In genomic region chr19:46371371-46371901, GRCh38 we compare ENCODE assay signal across 12 cellular contexts. TPM values are rescaled to one million over a fixed set of nuclear protein-coding genes. Genes with fewer than 3 reads are reported as not detected.
DNase-seq lines count a peak whose midpoint lies in the region; ATAC-seq and TF ChIP-seq lines count a peak whose summit lies in the region.
"Had no signal": no experiment of that assay in that cellular context is flagged by ENCODE, and none has a peak within 500 bp of the region (broad histone marks: within the 10 kb centered on the region; RNA-seq: fewer than 3 reads in every experiment).

No MANE protein-coding gene starts in this region.

- peaks cover 2 to 40% (median 7%) of the 10 kb centered on the region in 3 donors for H3K36me3 ChIP-seq in esophagus squamous epithelium
- no peaks in the 10 kb centered on the region for H3K36me3 ChIP-seq in smooth muscle cell (ENCODE audit: low read depth)

- H3F3A ChIP-seq in smooth muscle cell (ENCODE audit: low read depth): no peaks in the 10 kb centered on the region

- H3K27ac ChIP-seq in esophagus squamous epithelium (peak overlapping the region; percentile 3 to 93 (median 86)), smooth muscle cell (ENCODE audit: low read depth) (peak overlapping the region; percentile 93)
- H3K27ac ChIP-seq: transverse colon had no signal

- H4K20me1 ChIP-seq in smooth muscle cell (ENCODE audit: low read depth): peaks cover 40% of the 10 kb centered on the region

- H3K4me1 Mint-ChIP-seq in activated CD4-positive, alpha-beta memory T cell treated with anti-CD3 and anti-CD28 coated beads, Interleukin-2, amount 10 ng/mL, durations not matched to agents 7 days and 5 days: peaks cover 21% of the 10 kb centered on the region

- no peak overlapping the region for H2AFZ ChIP-seq in smooth muscle cell (ENCODE audit: low read depth)

- H3K4me1 ChIP-seq in esophagus squamous epithelium: peaks cover 38 to 74% (median 42%) of the 10 kb centered on the region in 3 donors
- H3K4me1 ChIP-seq in smooth muscle cell (ENCODE audit: low read depth): peaks cover 29% of the 10 kb centered on the region

- peak overlapping the region; percentile 56 for H3K27ac Mint-ChIP-seq in activated CD4-positive, alpha-beta memory T cell treated with anti-CD3 and anti-CD28 coated beads, Interleukin-2, amount 10 ng/mL, durations not matched to agents 7 days and 5 days

- H3K4me2 ChIP-seq in smooth muscle cell: no peak overlapping the region

- intact Hi-C loops in esophagus squamous epithelium (cut with DNase I): no loop called here

- H3K9me3 Mint-ChIP-seq in activated CD4-positive, alpha-beta memory T cell treated with anti-CD3 and anti-CD28 coated beads, Interleukin-2, amount 10 ng/mL, durations not matched to agents 7 days and 5 days: no peaks in the 10 kb centered on the region

- TF ChIP-seq CTCF in esophagus squamous epithelium (IDR thresholded peaks at IDR 0.05) (no peak), smooth muscle cell (IDR thresholded peaks at IDR 0.05; ENCODE audit: borderline replicate concordance, insufficient read depth, poor library complexity, severe bottlenecking) (no peak)

- CTCF ChIA-PET in activated CD4-positive, alpha-beta memory T cell treated with anti-CD3 and anti-CD28 coated beads, Interleukin-2, amount 10 ng/mL, durations not matched to agents 7 days and 5 days (lab: Charles Lee): interaction anchor here (1.0 kb wide), 1 partner anchor 23 kb away, joined by 6 read pairs; no protein-coding TSS in a partner anchor

- ATAC-seq in GM21390 (IDR thresholded peaks at IDR 0.05; ENCODE audit: unreplicated experiment): no peak
- ATAC-seq: pancreas had no signal

- no peak overlapping the region for H3K9ac ChIP-seq in smooth muscle cell (ENCODE audit: low read depth)

- no peak for TF ChIP-seq POLR2A in esophagus squamous epithelium (IDR thresholded peaks at IDR 0.05)

- H3K27me3 Mint-ChIP-seq in activated CD4-positive, alpha-beta memory T cell treated with anti-CD3 and anti-CD28 coated beads, Interleukin-2, amount 10 ng/mL, durations not matched to agents 7 days and 5 days: no peaks in the 10 kb centered on the region

- H3K27me3 ChIP-seq in esophagus squamous epithelium: no peaks in the 10 kb centered on the region
- H3K27me3 ChIP-seq in smooth muscle cell (ENCODE audit: low read depth): no peaks in the 10 kb centered on the region
- H3K27me3 ChIP-seq: pancreas, transverse colon had no signal

- POLR2A ChIA-PET in activated CD4-positive, alpha-beta memory T cell treated with anti-CD3 and anti-CD28 coated beads, Interleukin-2, amount 10 ng/mL, durations not matched to agents 7 days and 5 days (lab: Charles Lee): interaction anchor here (1.1 kb wide), 1 partner anchor 15 kb away, joined by 3 read pairs; no protein-coding TSS in a partner anchor

- H3K9me3 ChIP-seq in esophagus squamous epithelium: no peaks in the 10 kb centered on the region
- no peaks in the 10 kb centered on the region for H3K9me3 ChIP-seq in smooth muscle cell (replicated peaks; ENCODE audit: low read depth)
- H3K9me3 ChIP-seq: pancreas, transverse colon had no signal

- H3K4me3 ChIP-seq in esophagus squamous epithelium: no peak overlapping the region
- H3K4me3 ChIP-seq in smooth muscle cell: no peak overlapping the region
- H3K4me3 ChIP-seq: pancreas, transverse colon had no signal

- DNase-seq in activated effector memory CD4-positive, alpha-beta T cell treated with anti-CD3 and anti-CD28 coated beads, Interleukin-2, amount 50 U/mL, for 16 hours: peak; percentile 57
- no peak for DNase-seq in activated effector memory CD4-positive, alpha-beta T cell treated with Interleukin-2 at 50 U/mL for 16 hours
- no peak for DNase-seq in activated CD4-positive, alpha-beta memory T cell treated with anti-CD3 and anti-CD28 coated beads, Interleukin-2, amount 10 ng/mL, durations not matched to agents 7 days and 5 days
- DNase-seq in esophagus squamous epithelium (lab: John Stamatoyannopoulos, UW) (no peak), smooth muscle cell (lab: John Stamatoyannopoulos, UW; ENCODE audit: unreplicated experiment) (no peak), cerebellum (ENCODE audit: low spot score) (no peak), DMS 273 treated with DMSO at 0.1 percent for 48 hours (lab: John Stamatoyannopoulos, UW) (no peak)
- DNase-seq: NCI-H146, NCI-H774, transverse colon had no signal

- peaks cover 30% of the 10 kb centered on the region for H3K79me2 ChIP-seq in smooth muscle cell (ENCODE audit: low read depth)

- H3K4me3 Mint-ChIP-seq in activated CD4-positive, alpha-beta memory T cell treated with anti-CD3 and anti-CD28 coated beads, Interleukin-2, amount 10 ng/mL, durations not matched to agents 7 days and 5 days: no peak overlapping the region

- 54 to 60% methylated on average over 9 of the region's 10 CpGs for WGBS in esophagus squamous epithelium, 2 donors
- 70% methylated on average over 10 of the region's 10 CpGs for WGBS in smooth muscle cell (ENCODE audit: low lambda C conversion rate)

- H3K36me3 Mint-ChIP-seq in activated CD4-positive, alpha-beta memory T cell treated with anti-CD3 and anti-CD28 coated beads, Interleukin-2, amount 10 ng/mL, durations not matched to agents 7 days and 5 days (ENCODE audit: low read depth): peaks cover 22% of the 10 kb centered on the region

RNA-seq across cellular contexts. Expression of gene PPP5C, which starts 24.5 kb away (rescaled TPM):
- total RNA-seq in activated CD4-positive, alpha-beta memory T cell treated with anti-CD3 and anti-CD28 coated beads, Interleukin-2, amount 10 ng/mL, durations not matched to agents 7 days and 5 days: 10 to 100 TPM; 84.6 to 85.1 TPM
- total RNA-seq in esophagus squamous epithelium (10 to 100 TPM; 33.8 to 51.3 (median 43.2) TPM), smooth muscle cell (34.5 and 44.9 TPM in 2 replicates), cerebellum (49.1 TPM)
- 57.7 and 60.0 TPM in 2 replicates for polyA plus RNA-seq in smooth muscle cell

RNA-seq across cellular contexts. Expression of gene CCDC8, which starts 41.9 kb away (rescaled TPM):
- total RNA-seq in activated CD4-positive, alpha-beta memory T cell treated with anti-CD3 and anti-CD28 coated beads, Interleukin-2, amount 10 ng/mL, durations not matched to agents 7 days and 5 days: not detected
- total RNA-seq in esophagus squamous epithelium (1 to 10 TPM in 1 of 4 donors, under 1 TPM in 3; 0.53 to 1.7 (median 0.62) TPM), smooth muscle cell (17.9 and 19.4 TPM in 2 replicates), cerebellum (7.7 TPM)
- polyA plus RNA-seq in smooth muscle cell: 44.5 and 53.9 TPM in 2 replicates

RNA-seq across cellular contexts. Expression of gene PNMA8C, which starts 57.3 kb away (rescaled TPM):
- not detected for total RNA-seq in activated CD4-positive, alpha-beta memory T cell treated with anti-CD3 and anti-CD28 coated beads, Interleukin-2, amount 10 ng/mL, durations not matched to agents 7 days and 5 days
- total RNA-seq in esophagus squamous epithelium (not detected), smooth muscle cell (not detected in 2 replicates), cerebellum (8.9 TPM)
- polyA plus RNA-seq in smooth muscle cell: not detected in 2 replicates
- total RNA-seq: transverse colon had no signal
